ENCODE assay signal across 15 cellular contexts in genomic region chr6:42813906-42814444, GRCh38.
"Had no signal": no experiment of that assay in that cellular context is flagged by ENCODE, and none has a peak within 500 bp of the region (broad histone marks: within the 10 kb centered on the region; RNA-seq: fewer than 3 reads in every experiment).

No MANE protein-coding gene starts in this region.

- FAIRE-seq: colon, pancreas had no signal

- H2AFZ ChIP-seq: hepatocyte had no signal

- ATAC-seq: esophagus mucosa; naive thymus-derived CD8-positive, alpha-beta T cell; pancreas had no signal

- H3K27me3 ChIP-seq: hepatocyte, pancreas, tibial nerve, vagina had no signal

- H3K79me2 ChIP-seq: hepatocyte had no signal

- H3K9me3 ChIP-seq: left ventricle myocardium inferior, pancreas, tibial nerve, vagina had no signal

- H3K4me2 ChIP-seq: hepatocyte had no signal

- DNase-seq: activated CD4-positive, CD25-positive, alpha-beta regulatory T cell; activated CD8-positive, alpha-beta memory T cell treated with anti-CD3 and anti-CD28 coated beads, Interleukin-2, amount 50 U/mL, for 48 hours; activated naive CD4-positive, alpha-beta T cell treated with anti-CD3 and anti-CD28 coated beads for 36 hours; amniotic stem cell; left ventricle myocardium inferior; naive thymus-derived CD8-positive, alpha-beta T cell; pancreas; stimulated activated CD4-positive, alpha-beta T cell treated with anti-CD3 and anti-CD28 coated beads, Interleukin-1b, Interleukin-23, amount 100 ng/mL, for 48 hours; substantia nigra; SW 1271 had no signal

- H3K4me1 ChIP-seq: pancreas had no signal

- H3K27ac ChIP-seq: hepatocyte, left ventricle myocardium inferior, pancreas, tibial nerve, vagina had no signal

- H3K36me3 ChIP-seq: left ventricle myocardium inferior, pancreas, vagina had no signal

- H3K4me3 ChIP-seq: hepatocyte, left ventricle myocardium inferior, pancreas, tibial nerve, vagina had no signal
